ENCODE assay signal across 18 cellular contexts in the genomic region with DNA sequence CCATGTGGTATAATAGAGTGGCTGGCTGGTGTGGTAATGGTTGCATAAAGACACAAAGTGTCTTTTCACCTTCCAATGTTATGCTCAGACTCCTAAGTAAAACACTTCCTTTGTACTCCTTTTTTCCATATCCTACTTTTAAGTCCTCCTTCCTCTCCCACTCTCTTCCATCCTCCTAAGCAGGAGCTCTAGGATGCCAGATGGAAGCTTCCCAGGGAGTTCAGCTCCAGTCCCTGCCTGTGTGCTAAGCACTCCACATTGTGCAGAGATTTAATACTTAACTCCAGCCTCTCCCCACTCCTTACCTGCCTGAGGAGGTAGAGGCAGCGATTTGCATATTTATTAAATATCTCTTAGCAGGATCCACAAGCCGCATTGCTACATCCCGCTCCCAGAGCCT.
DNase-seq lines count a peak whose midpoint lies in the region; TF ChIP-seq lines count a peak whose summit lies in the region.
"Had no signal": no experiment of that assay in that cellular context is flagged by ENCODE, and none has a peak within 500 bp of the region (broad histone marks: within the 10 kb centered on the region; RNA-seq: fewer than 3 reads in every experiment).

No MANE protein-coding gene starts in this region.

- H3K4me3 ChIP-seq in thyroid gland (replicated peaks in 1 of 3), result no peak overlapping the region
- H3K4me3 ChIP-seq: K562 had no signal

- in situ Hi-C loops in G401 (cut with HindIII; ENCODE audit: low sequenced_read_pairs), result no loop called here

- DNase-seq in G401 (ENCODE audit: low spot score), result peak; percentile 68
- peak; percentile 38 for DNase-seq in NCI-H524 treated with DMSO at 0.1 percent for 48 hours (lab: John Stamatoyannopoulos, UW)
- peak; percentile 55 for DNase-seq in cerebellum (ENCODE audit: low spot score)
- peak; percentile 51 for DNase-seq in superior temporal gyrus (ENCODE audit: extremely low spot score)
- no peak for DNase-seq in stimulated activated CD4-positive, alpha-beta T cell treated with anti-CD3 and anti-CD28 coated beads, Interleukin-2, amount 100 ng/mL, for 48 hours
- no peak for DNase-seq in thyroid gland
- DNase-seq in DMS 273 treated with DMSO at 0.1 percent for 48 hours (lab: John Stamatoyannopoulos, UW), result no peak
- DNase-seq: ACHN; AML-193; Calu3; CD4-positive, alpha-beta T cell; DMS53; DND-41; EL; H9; IMR-90 had no signal

- no peaks in the 10 kb centered on the region for H3K9me3 ChIP-seq in thyroid gland

- H3K27ac ChIP-seq in thyroid gland, result no peak overlapping the region
- H3K27ac ChIP-seq: C4-2B had no signal

- no peaks in the 10 kb centered on the region for H3K36me3 ChIP-seq in thyroid gland

- TF ChIP-seq POLR2A in thyroid gland (IDR thresholded peaks at IDR 0.05), result no peak

- intact Hi-C loops in thyroid gland (cut with DNase I), result no loop called here

- no peaks in the 10 kb centered on the region for H3K27me3 ChIP-seq in thyroid gland

- no peak for TF ChIP-seq CTCF in thyroid gland (IDR thresholded peaks at IDR 0.05)

- H3K4me1 ChIP-seq in thyroid gland, result no peaks in the 10 kb centered on the region

- WGBS in thyroid gland, 2 donors, result 85 to 92% methylated on average over 3 of the region's 3 CpGs

Comparison
In these comparisons a context has a peak if more than half of its experiments do, and no peak if none do; other contexts are left out.
1. DNase-seq: peak in G401 (single experiment), NCI-H524 treated with DMSO at 0.1 percent for 48 hours (single experiment), cerebellum (single experiment) and superior temporal gyrus (single experiment); none in stimulated activated CD4-positive, alpha-beta T cell treated with anti-CD3 and anti-CD28 coated beads, Interleukin-2, amount 100 ng/mL, for 48 hours (0 of 2), thyroid gland (0 of 2) and DMS 273 treated with DMSO at 0.1 percent for 48 hours (single experiment).